ENCODE assay signal across 22 cellular contexts in the genomic region with DNA sequence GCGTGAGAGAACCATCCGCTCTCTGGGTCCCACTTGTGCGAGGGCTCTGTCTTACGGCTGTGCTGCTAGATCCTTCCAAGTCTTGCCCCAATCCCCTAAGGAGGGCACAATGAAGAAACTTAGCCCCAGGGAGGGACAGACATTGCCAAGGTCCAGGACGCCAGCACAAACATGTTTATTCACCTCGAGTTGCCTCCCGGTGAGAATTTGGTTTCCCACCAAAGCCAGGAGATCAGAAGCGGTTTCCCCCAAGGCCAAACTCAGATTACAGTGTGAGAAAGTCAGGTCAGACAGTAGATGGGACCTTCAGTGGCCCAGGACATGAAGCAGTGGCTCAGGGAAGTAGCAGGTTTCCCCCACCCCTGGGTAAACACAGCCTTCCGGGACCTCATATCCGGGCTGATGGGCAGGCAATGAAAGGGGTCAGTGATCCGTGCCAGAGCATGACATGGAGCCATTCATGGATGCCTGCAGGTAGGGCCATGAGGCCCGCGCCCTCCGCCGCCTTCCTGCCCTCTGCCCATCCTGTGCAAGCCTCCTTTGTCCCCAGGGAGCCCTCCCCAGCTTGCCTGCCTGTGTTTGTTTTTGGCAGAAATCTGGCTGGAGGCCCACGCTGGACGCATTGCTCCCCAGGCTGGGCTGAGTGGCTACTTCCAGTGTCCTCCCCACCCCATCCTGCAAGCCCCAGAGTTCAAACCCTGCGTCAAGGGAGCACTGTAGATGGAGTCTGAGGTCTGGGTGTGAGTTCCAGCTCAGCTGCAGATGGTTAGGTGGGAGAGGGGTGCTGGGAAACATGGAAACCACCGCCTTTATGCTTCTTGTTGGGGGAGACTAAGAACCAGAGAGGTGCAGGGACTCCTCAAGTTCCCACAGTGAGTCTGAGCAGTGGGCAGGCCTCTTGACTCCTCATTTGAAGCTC. TPM values are rescaled to one million over a fixed set of nuclear protein-coding genes. Genes with fewer than 3 reads are reported as not detected.
DNase-seq lines count a peak whose midpoint lies in the region; ATAC-seq and TF ChIP-seq lines count a peak whose summit lies in the region.
"Had no signal": no experiment of that assay in that cellular context is flagged by ENCODE, and none has a peak within 500 bp of the region (broad histone marks: within the 10 kb centered on the region; RNA-seq: fewer than 3 reads in every experiment).

No MANE protein-coding gene starts in this region.

- dilution Hi-C loops in mammary epithelial cell (cut with HindIII; ENCODE audit: low sequenced_read_pairs) = no loop called here

- TF ChIP-seq CTCF in BE2C (IDR thresholded peaks at IDR 0.05; ENCODE audit: low read depth, low read length) = no peak
- no peak for TF ChIP-seq CTCF in GM23338 (conservative IDR thresholded peaks at IDR 0.05; ENCODE audit: low read depth in 2 of 2)
- TF ChIP-seq CTCF in foreskin fibroblast (IDR thresholded peaks at IDR 0.05; ENCODE audit: low read depth, low read length) = no peak
- TF ChIP-seq CTCF in mammary epithelial cell (conservative IDR thresholded peaks at IDR 0.05 in 1 of 2, IDR thresholded peaks at IDR 0.05 in 1 of 2; ENCODE audit: extremely low read depth in 1 of 2, insufficient read depth in 1 of 2, low read depth in 1 of 2, low read length in 2 of 2) = no peak

- ATAC-seq in GM23338 (no peak), GM21367 (IDR thresholded peaks at IDR 0.05; ENCODE audit: unreplicated experiment) (no peak)
- ATAC-seq: natural killer cell treated with Interleukin-12 subunit alpha and Interleukin-12 subunit beta and Interleukin-15 and Interleukin-18, amount 100 ng/mL, for 72 hours had no signal

- no peak overlapping the region for H2BK15ac ChIP-seq in mesendoderm (replicated peaks; ENCODE audit: low read depth)

- H3K27me3 Mint-ChIP-seq in GM23338 (ENCODE audit: insufficient read depth, low read depth, poor library complexity) = peaks cover 17% of the 10 kb centered on the region
- H3K27me3 Mint-ChIP-seq: activated T-cell treated with anti-CD3 and anti-CD28 coated beads, Interleukin-2, amount 50 U/mL, for 24 hours; central memory CD8-positive, alpha-beta T cell; natural killer cell treated with Interleukin-12 subunit alpha and Interleukin-12 subunit beta and Interleukin-15 and Interleukin-18, amount 100 ng/mL, for 72 hours had no signal

- H3K79me2 ChIP-seq in GM23338 (replicated peaks; ENCODE audit: insufficient read depth) (no peaks in the 10 kb centered on the region), mesendoderm (ENCODE audit: control insufficient read depth, insufficient read depth, low read length) (no peaks in the 10 kb centered on the region), mammary epithelial cell (ENCODE audit: insufficient read depth, low read length) (no peaks in the 10 kb centered on the region)

- H3K27ac ChIP-seq in GM23338 (ENCODE audit: low read depth) = no peak overlapping the region
- no peak overlapping the region for H3K27ac ChIP-seq in SJCRH30
- H3K27ac ChIP-seq in mesendoderm (ENCODE audit: low read depth, low read length) = no peak overlapping the region
- no peak overlapping the region for H3K27ac ChIP-seq in mammary epithelial cell (ENCODE audit: insufficient read depth, low read depth, low read length)
- H3K27ac ChIP-seq: esophagus muscularis mucosa had no signal

- H3K9ac ChIP-seq in mesendoderm (ENCODE audit: low read length) (no peak overlapping the region), mammary epithelial cell (ENCODE audit: insufficient read depth, low read length) (no peak overlapping the region)

- no peak overlapping the region for H4K8ac ChIP-seq in mesendoderm (ENCODE audit: low read depth, low read length)

- H2AK5ac ChIP-seq in mesendoderm (ENCODE audit: low read length) = no peak overlapping the region

- intact Hi-C loops in mammary epithelial cell (cut with micrococcal nuclease) = loop anchor here (5.0 to 10.0 kb wide), 2 partner anchors 87 to 105 kb away; no protein-coding TSS in a partner anchor

- DNase-seq in BE2C (peak; percentile 31), GM23338 (ENCODE audit: low spot score) (no peak), SJCRH30 (peak; percentile 61 to 67), mesendoderm (no peak), foreskin fibroblast (no peak), GM19238 (ENCODE audit: insufficient read length, low spot score) (no peak), mammary epithelial cell (no peak)
- DNase-seq: activated CD4-positive, alpha-beta T cell treated with anti-CD3 and anti-CD28 coated beads, Interleukin-2, amount 50 U/mL, for 48 hours; activated naive CD4-positive, alpha-beta T cell treated with Interleukin-2 at 50 U/mL for 16 hours; activated T-cell treated with anti-CD3 and anti-CD28 coated beads, Interleukin-2, amount 50 U/mL, for 24 hours; CD4-positive, CD25-positive, alpha-beta regulatory T cell; H9; NCI-H1436; small intestine; stimulated activated CD4-positive, alpha-beta T cell treated with anti-CD3 and anti-CD28 coated beads, Interleukin-4, amount 100 ng/mL, for 24 hours had no signal

- no peaks in the 10 kb centered on the region for H3F3A ChIP-seq in GM23338 (replicated peaks; ENCODE audit: low read depth)

- H4K5ac ChIP-seq in mesendoderm (ENCODE audit: low read length) = no peak overlapping the region

- in situ Hi-C loops in mammary epithelial cell (cut with MboI; ENCODE audit: low sequenced_read_pairs in 2 of 2) = no loop called here

- peaks cover 3% of the 10 kb centered on the region; the same call in 1 of the 3 replicates for H3K36me3 Mint-ChIP-seq in GM23338 (ENCODE audit: low read depth)
- H3K36me3 Mint-ChIP-seq: CD4-positive, CD25-positive, alpha-beta regulatory T cell; natural killer cell treated with Interleukin-12 subunit alpha and Interleukin-12 subunit beta and Interleukin-15 and Interleukin-18, amount 100 ng/mL, for 72 hours had no signal

- H3K27ac Mint-ChIP-seq in GM23338 = no peak overlapping the region
- H3K27ac Mint-ChIP-seq: activated T-cell treated with anti-CD3 and anti-CD28 coated beads, Interleukin-2, amount 50 U/mL, for 24 hours; natural killer cell treated with Interleukin-12 subunit alpha and Interleukin-12 subunit beta and Interleukin-15 and Interleukin-18, amount 100 ng/mL, for 72 hours had no signal

- no peak overlapping the region for H3K23ac ChIP-seq in mesendoderm (ENCODE audit: low read length)

- H3K56ac ChIP-seq in mesendoderm (ENCODE audit: low read length) = peak overlapping the region; percentile 5

- H4K20me1 ChIP-seq in GM23338 (replicated peaks; ENCODE audit: insufficient read depth) (no peaks in the 10 kb centered on the region), mammary epithelial cell (ENCODE audit: insufficient read depth, low read length) (no peaks in the 10 kb centered on the region)

- H3K18ac ChIP-seq in mesendoderm (ENCODE audit: low read length) = no peak overlapping the region

- peaks cover 4% of the 10 kb centered on the region; the same call in 2 of the 3 replicates for H3K9me3 Mint-ChIP-seq in GM23338

- H3K36me3 ChIP-seq in BE2C (no peaks in the 10 kb centered on the region), GM23338 (ENCODE audit: insufficient read depth) (no peaks in the 10 kb centered on the region), SJCRH30 (no peaks in the 10 kb centered on the region), mesendoderm (ENCODE audit: control insufficient read depth, insufficient read depth, low read length) (no peaks in the 10 kb centered on the region), mammary epithelial cell (ENCODE audit: insufficient read depth, low read length) (no peaks in the 10 kb centered on the region)
- H3K36me3 ChIP-seq: esophagus muscularis mucosa had no signal

- H3K4me1 ChIP-seq in BE2C (no peaks in the 10 kb centered on the region), GM23338 (ENCODE audit: insufficient read depth) (no peaks in the 10 kb centered on the region), SJCRH30 (peaks cover 18% of the 10 kb centered on the region), mesendoderm (ENCODE audit: control insufficient read depth, low read depth, low read length) (peaks cover 3% of the 10 kb centered on the region), mammary epithelial cell (ENCODE audit: insufficient read depth, low read length) (no peaks in the 10 kb centered on the region)
- H3K4me1 ChIP-seq: esophagus muscularis mucosa had no signal

- H3K9me2 ChIP-seq in GM23338 (ENCODE audit: insufficient read depth) = no peaks in the 10 kb centered on the region

- no peak overlapping the region for H2BK120ac ChIP-seq in mesendoderm (ENCODE audit: low read depth, low read length)

- no peak overlapping the region for H3K4me2 ChIP-seq in GM23338
- H3K4me2 ChIP-seq in mesendoderm (ENCODE audit: low read length) = no peak overlapping the region
- no peak overlapping the region for H3K4me2 ChIP-seq in mammary epithelial cell (ENCODE audit: insufficient read depth, low read depth, low read length)

- CTCF ChIA-PET in mammary epithelial cell (lab: Charles Lee; ENCODE audit: low non-redundant PET) = no interaction called here

- no peaks in the 10 kb centered on the region for H3K79me1 ChIP-seq in mesendoderm (ENCODE audit: low read length)

- H3K27me3 ChIP-seq in BE2C = no peaks in the 10 kb centered on the region
- H3K27me3 ChIP-seq in GM23338 (ENCODE audit: insufficient read depth) = no peaks in the 10 kb centered on the region
- no peaks in the 10 kb centered on the region for H3K27me3 ChIP-seq in SJCRH30
- H3K27me3 ChIP-seq in mesendoderm (ENCODE audit: insufficient read depth, low read length, poor library complexity) = no peaks in the 10 kb centered on the region
- no peaks in the 10 kb centered on the region for H3K27me3 ChIP-seq in mammary epithelial cell (ENCODE audit: insufficient read depth, low read length)

- H2BK5ac ChIP-seq in mesendoderm (ENCODE audit: low read length) = no peak overlapping the region

- H3K4me1 Mint-ChIP-seq in GM23338 = peaks cover 5% of the 10 kb centered on the region

- no TSS peak for BruUV-seq in mammary epithelial cell (replicated peaks; lab: Mats Ljungman, UMichigan)

- WGBS in mesendoderm (ENCODE audit: extremely low coverage, insufficient coverage, low lambda C conversion rate) = no CpG with 5 or more reads among the region's 19 CpGs
- WGBS in mammary epithelial cell (ENCODE audit: low coverage, missing lambda C conversion rate) = 38% methylated on average over 15 of the region's 19 CpGs

- H2AFZ ChIP-seq in GM23338 (peak overlapping the region; percentile 43; the same call in 1 of the 2 replicates), mammary epithelial cell (ENCODE audit: low read depth, low read length) (no peak overlapping the region)

- H3K9me3 ChIP-seq in BE2C (no peaks in the 10 kb centered on the region), SJCRH30 (replicated peaks) (no peaks in the 10 kb centered on the region), mammary epithelial cell (replicated peaks; ENCODE audit: insufficient read depth, low read length) (no peaks in the 10 kb centered on the region)

- H3K4me3 Mint-ChIP-seq in GM23338 = no peak overlapping the region
- H3K4me3 Mint-ChIP-seq: activated T-cell treated with anti-CD3 and anti-CD28 coated beads, Interleukin-2, amount 50 U/mL, for 24 hours; central memory CD8-positive, alpha-beta T cell; H9; natural killer cell treated with Interleukin-12 subunit alpha and Interleukin-12 subunit beta and Interleukin-15 and Interleukin-18, amount 100 ng/mL, for 72 hours had no signal

- no peak overlapping the region for H3K4ac ChIP-seq in mesendoderm (ENCODE audit: low read depth, low read length)

- H3K4me3 ChIP-seq in BE2C (ENCODE audit: low read depth, low read length) (no peak overlapping the region), GM23338 (no peak overlapping the region), SJCRH30 (no peak overlapping the region), mesendoderm (ENCODE audit: low read length) (no peak overlapping the region), foreskin fibroblast (ENCODE audit: low read depth in 1 of 2, low read length in 2 of 2) (no peak overlapping the region), mammary epithelial cell (replicated peaks in 1 of 3; ENCODE audit: insufficient read depth in 1 of 3, low read depth in 2 of 3, low read length in 3 of 3) (no peak overlapping the region)
- H3K4me3 ChIP-seq: esophagus muscularis mucosa had no signal

RNA-seq across cellular contexts. Expression of gene BPIFB2, which starts 2.0 kb away (rescaled TPM):
- polyA plus RNA-seq in BE2C (2012; ENCODE audit: insufficient read depth, insufficient read length, low read depth) = not detected
- not detected in 2 replicates for total RNA-seq in GM23338 (2014; rRNA removed; shearing (Covaris generic))
- polyA plus RNA-seq in GM23338 (2016; fragmentation: Nextera tagmentation; extraction: Ambion mirVana) (not detected in 2 replicates), mammary epithelial cell (not detected)
- not detected in 2 replicates for total RNA-seq in SJCRH30 (2014; rRNA removed; shearing (Covaris generic))
- 0.10 TPM for polyA plus RNA-seq in mesendoderm (2013, experiment 1 of 2)
- polyA plus RNA-seq in mesendoderm (2013, experiment 2 of 2) = 0.11 TPM
- total RNA-seq in mammary epithelial cell = not detected
- polyA minus RNA-seq in mammary epithelial cell = not detected
- total RNA-seq: CD4-positive, CD25-positive, alpha-beta regulatory T cell; Daoy; esophagus muscularis mucosa; H9; natural killer cell treated with Interleukin-12 subunit alpha and Interleukin-12 subunit beta and Interleukin-15 and Interleukin-18, amount 100 ng/mL, for 72 hours; pulmonary artery endothelial cell; urinary bladder had no signal
- polyA plus RNA-seq: CD4-positive, CD25-positive, alpha-beta regulatory T cell; small intestine; urinary bladder had no signal

RNA-seq across cellular contexts. Expression of gene SUN5, which starts 5.2 kb away (rescaled TPM):
- not detected for polyA plus RNA-seq in BE2C (2012; ENCODE audit: insufficient read depth, insufficient read length, low read depth)
- total RNA-seq in GM23338 (2014; rRNA removed; shearing (Covaris generic)) = not detected in 2 replicates
- polyA plus RNA-seq in GM23338 (2016; fragmentation: Nextera tagmentation; extraction: Ambion mirVana) (not detected in 2 replicates), mammary epithelial cell (not detected)
- not detected in 2 replicates for total RNA-seq in SJCRH30 (2014; rRNA removed; shearing (Covaris generic))
- polyA plus RNA-seq in mesendoderm (2013, experiment 1 of 2) = not detected
- polyA plus RNA-seq in mesendoderm (2013, experiment 2 of 2) = not detected
- total RNA-seq in mammary epithelial cell = not detected
- not detected for polyA minus RNA-seq in mammary epithelial cell
- total RNA-seq: CD4-positive, CD25-positive, alpha-beta regulatory T cell; Daoy; esophagus muscularis mucosa; H9; natural killer cell treated with Interleukin-12 subunit alpha and Interleukin-12 subunit beta and Interleukin-15 and Interleukin-18, amount 100 ng/mL, for 72 hours; pulmonary artery endothelial cell; urinary bladder had no signal
- polyA plus RNA-seq: CD4-positive, CD25-positive, alpha-beta regulatory T cell; small intestine; urinary bladder had no signal

RNA-seq across cellular contexts. Expression of gene BPIFB6, which starts 22.0 kb away (rescaled TPM):
- not detected for polyA plus RNA-seq in BE2C (2012; ENCODE audit: insufficient read depth, insufficient read length, low read depth)
- total RNA-seq in GM23338 (2014; rRNA removed; shearing (Covaris generic)) = not detected in 2 replicates
- polyA plus RNA-seq in GM23338 (2016; fragmentation: Nextera tagmentation; extraction: Ambion mirVana) = not detected in 2 replicates
- total RNA-seq in SJCRH30 (2014; rRNA removed; shearing (Covaris generic)) = not detected in 2 replicates
- polyA plus RNA-seq in mesendoderm (2013, experiment 1 of 2) = not detected
- polyA plus RNA-seq in mesendoderm (2013, experiment 2 of 2) = not detected
- not detected for total RNA-seq in mammary epithelial cell
- polyA plus RNA-seq in mammary epithelial cell = not detected
- not detected for polyA minus RNA-seq in mammary epithelial cell
- total RNA-seq: CD4-positive, CD25-positive, alpha-beta regulatory T cell; Daoy; esophagus muscularis mucosa; H9; natural killer cell treated with Interleukin-12 subunit alpha and Interleukin-12 subunit beta and Interleukin-15 and Interleukin-18, amount 100 ng/mL, for 72 hours; pulmonary artery endothelial cell; urinary bladder had no signal
- polyA plus RNA-seq: CD4-positive, CD25-positive, alpha-beta regulatory T cell; small intestine; urinary bladder had no signal

RNA-seq across cellular contexts. Expression of gene BPIFB3, which starts 44.2 kb away (rescaled TPM):
- not detected for polyA plus RNA-seq in BE2C (2012; ENCODE audit: insufficient read depth, insufficient read length, low read depth)
- not detected in 2 replicates for total RNA-seq in GM23338 (2014; rRNA removed; shearing (Covaris generic))
- polyA plus RNA-seq in GM23338 (2016; fragmentation: Nextera tagmentation; extraction: Ambion mirVana) (not detected in 2 replicates), mammary epithelial cell (not detected)
- 0.26 and 0.43 TPM in 2 replicates for total RNA-seq in SJCRH30 (2014; rRNA removed; shearing (Covaris generic))
- not detected for polyA plus RNA-seq in mesendoderm (2013, experiment 1 of 2)
- polyA plus RNA-seq in mesendoderm (2013, experiment 2 of 2) = 0.03 TPM
- total RNA-seq in mammary epithelial cell = not detected
- polyA minus RNA-seq in mammary epithelial cell = not detected
- total RNA-seq: CD4-positive, CD25-positive, alpha-beta regulatory T cell; Daoy; esophagus muscularis mucosa; H9; natural killer cell treated with Interleukin-12 subunit alpha and Interleukin-12 subunit beta and Interleukin-15 and Interleukin-18, amount 100 ng/mL, for 72 hours; pulmonary artery endothelial cell; urinary bladder had no signal
- polyA plus RNA-seq: CD4-positive, CD25-positive, alpha-beta regulatory T cell; small intestine; urinary bladder had no signal

Comparison
In these comparisons a context has a peak if more than half of its experiments do, and no peak if none do; other contexts are left out.
1. DNase-seq: peak in BE2C (single experiment) and SJCRH30 (2 of 2); none in GM23338 (single experiment), mesendoderm (single experiment), foreskin fibroblast (0 of 2), GM19238 (single experiment) and mammary epithelial cell (single experiment).